23 cellular contexts compared by ENCODE assay signal in genomic region chr12:34287437-34287836, GRCh38.
"Had no signal": no experiment of that assay in that cellular context is flagged by ENCODE, and none has a peak within 500 bp of the region (broad histone marks: within the 10 kb centered on the region; RNA-seq: fewer than 3 reads in every experiment).

No MANE protein-coding gene starts in this region.

- H3K4me1 Mint-ChIP-seq: activated CD4-positive, alpha-beta T cell treated with anti-CD3 and anti-CD28 coated beads for 36 hours; nephron; stimulated activated effector memory CD8-positive, alpha-beta T cell treated with anti-CD3 and anti-CD28 coated beads, Interleukin-12 subunit alpha, Interleukin-12 subunit beta, amount 100 ng/mL, for 72 hours; stimulated activated naive CD8-positive, alpha-beta T cell treated with anti-CD3 and anti-CD28 coated beads, Interleukin-15, amount 100 ng/mL, for 72 hours had no signal

- H3K36me3 Mint-ChIP-seq: stimulated activated effector memory CD8-positive, alpha-beta T cell treated with anti-CD3 and anti-CD28 coated beads, Interleukin-12 subunit alpha, Interleukin-12 subunit beta, amount 100 ng/mL, for 72 hours; type B pancreatic cell had no signal

- H3K27me3 ChIP-seq: colonic mucosa, gastrocnemius medialis, right lobe of liver, uterus had no signal

- H3K4me3 ChIP-seq: colonic mucosa, gastrocnemius medialis, lung, right lobe of liver, uterus had no signal

- H3K27ac ChIP-seq: colonic mucosa, gastrocnemius medialis, right lobe of liver, uterus had no signal

- H3K4me3 Mint-ChIP-seq: activated CD4-positive, alpha-beta T cell treated with anti-CD3 and anti-CD28 coated beads for 36 hours; activated CD8-positive, alpha-beta T cell treated with anti-CD3 and anti-CD28 coated beads, Interleukin-2, amount 10 ng/mL, durations not matched to agents 7 days and 5 days; nephron; stimulated activated effector memory CD8-positive, alpha-beta T cell treated with anti-CD3 and anti-CD28 coated beads, Interleukin-12 subunit alpha, Interleukin-12 subunit beta, amount 100 ng/mL, for 72 hours; stimulated activated naive CD8-positive, alpha-beta T cell treated with anti-CD3 and anti-CD28 coated beads, Interleukin-15, amount 100 ng/mL, for 72 hours; T-helper 2 cell treated with Interferon-gamma antibody and Interleukin-4, amounts not matched to agents 5 μg/mL and 100 μg/mL, for 36 hours; type B pancreatic cell had no signal

- H3K4me1 ChIP-seq: colonic mucosa, gastrocnemius medialis, right lobe of liver, uterus had no signal

- H3K9me3 ChIP-seq: colonic mucosa, gastrocnemius medialis, right lobe of liver, uterus had no signal

- DNase-seq: activated CD4-positive, alpha-beta T cell treated with anti-CD3 and anti-CD28 coated beads for 36 hours; activated CD4-positive, CD25-positive, alpha-beta regulatory T cell; activated CD8-positive, alpha-beta T cell treated with anti-CD3 and anti-CD28 coated beads, Interleukin-2, amount 10 ng/mL, durations not matched to agents 7 days and 5 days; activated naive CD4-positive, alpha-beta T cell; cerebellar nuclear complex; colonic mucosa; effector CD8-positive, alpha-beta T cell; gastrocnemius medialis; glutamatergic neuron; hippocampal formation; stimulated activated CD4-positive, alpha-beta T cell treated with anti-CD3 and anti-CD28 coated beads, Interleukin-12 subunit alpha, Interleukin-12 subunit beta, amount 100 ng/mL, for 4 hours; stimulated activated CD4-positive, alpha-beta T cell treated with anti-CD3 and anti-CD28 coated beads, Interleukin-4, amount 100 ng/mL, for 24 hours; stimulated activated naive CD8-positive, alpha-beta T cell treated with anti-CD3 and anti-CD28 coated beads, Interleukin-15, amount 100 ng/mL, for 72 hours; substantia nigra; T-helper 1 cell had no signal

- H3K27me3 Mint-ChIP-seq: activated CD4-positive, alpha-beta T cell treated with anti-CD3 and anti-CD28 coated beads for 36 hours; stimulated activated naive CD8-positive, alpha-beta T cell treated with anti-CD3 and anti-CD28 coated beads, Interleukin-15, amount 100 ng/mL, for 72 hours; type B pancreatic cell had no signal

- H3K27ac Mint-ChIP-seq: activated CD4-positive, alpha-beta T cell treated with anti-CD3 and anti-CD28 coated beads for 36 hours; activated CD8-positive, alpha-beta T cell treated with anti-CD3 and anti-CD28 coated beads, Interleukin-2, amount 10 ng/mL, durations not matched to agents 7 days and 5 days; activated naive CD4-positive, alpha-beta T cell treated with anti-CD3 and anti-CD28 coated beads, Interleukin-2, amount 50 U/mL, for 72 hours; nephron; stimulated activated effector memory CD8-positive, alpha-beta T cell treated with anti-CD3 and anti-CD28 coated beads, Interleukin-12 subunit alpha, Interleukin-12 subunit beta, amount 100 ng/mL, for 72 hours; T-helper 2 cell treated with Interferon-gamma antibody and Interleukin-4, amounts not matched to agents 5 μg/mL and 100 μg/mL, for 36 hours; type B pancreatic cell had no signal

- ATAC-seq: activated CD4-positive, alpha-beta T cell treated with anti-CD3 and anti-CD28 coated beads for 36 hours; activated CD8-positive, alpha-beta T cell treated with anti-CD3 and anti-CD28 coated beads, Interleukin-2, amount 10 ng/mL, durations not matched to agents 7 days and 5 days; activated naive CD4-positive, alpha-beta T cell treated with anti-CD3 and anti-CD28 coated beads, Interleukin-2, amount 50 U/mL, for 72 hours; gastrocnemius medialis; right lobe of liver; stimulated activated effector memory CD8-positive, alpha-beta T cell treated with anti-CD3 and anti-CD28 coated beads, Interleukin-12 subunit alpha, Interleukin-12 subunit beta, amount 100 ng/mL, for 72 hours; stimulated activated naive CD8-positive, alpha-beta T cell treated with anti-CD3 and anti-CD28 coated beads, Interleukin-15, amount 100 ng/mL, for 72 hours had no signal

- H3K36me3 ChIP-seq: colonic mucosa, gastrocnemius medialis, right lobe of liver, uterus had no signal
